Comparison of ENCODE assay signal across 8 cellular contexts in genomic region chrX:7088968-7089615, GRCh38. TPM values are rescaled to one million over a fixed set of nuclear protein-coding genes. Genes with fewer than 3 reads are reported as not detected.
DNase-seq lines count a peak whose midpoint lies in the region; ATAC-seq and TF ChIP-seq lines count a peak whose summit lies in the region.

No MANE protein-coding gene starts in this region.

- H3K36me3 ChIP-seq in testis (ENCODE audit: low read depth, missing control alignments) (no peaks in the 10 kb centered on the region), tibial nerve (no peaks in the 10 kb centered on the region)

- no peaks in the 10 kb centered on the region for H3K27me3 ChIP-seq in testis
- H3K27me3 ChIP-seq in tibial nerve = no peaks in the 10 kb centered on the region

- H3K27ac ChIP-seq in testis (no peak overlapping the region), tibial nerve (no peak overlapping the region)

- TF ChIP-seq EP300 in tibial nerve (IDR thresholded peaks at IDR 0.05) = no peak

- no peaks in the 10 kb centered on the region for H3K9me3 Mint-ChIP-seq in activated naive CD4-positive, alpha-beta T cell treated with anti-CD3 and anti-CD28 coated beads, Interleukin-2, amount 50 U/mL, for 72 hours

- TF ChIP-seq CTCF in AG09309 (IDR thresholded peaks at IDR 0.05; ENCODE audit: control insufficient read depth, insufficient read depth, low read depth, low read length, missing control alignments) = peak; percentile 6
- no peak for TF ChIP-seq CTCF in testis (IDR thresholded peaks at IDR 0.05)
- TF ChIP-seq CTCF in tibial nerve (IDR thresholded peaks at IDR 0.05) = no peak

- no peak overlapping the region for H3K27ac Mint-ChIP-seq in activated naive CD4-positive, alpha-beta T cell treated with anti-CD3 and anti-CD28 coated beads, Interleukin-2, amount 50 U/mL, for 72 hours

- no peaks in the 10 kb centered on the region for H3K9me3 ChIP-seq in testis
- no peaks in the 10 kb centered on the region for H3K9me3 ChIP-seq in tibial nerve

- TF ChIP-seq POLR2A in testis (IDR thresholded peaks at IDR 0.05) = no peak
- TF ChIP-seq POLR2A in tibial nerve (IDR thresholded peaks at IDR 0.05) = no peak

- DNase-seq in AG09309 (ENCODE audit: low read depth) (no peak), testis (no peak), tibial nerve (ENCODE audit: low spot score in 2 of 2) (no peak)
- peak in 1 of 2 donors; percentile 16 for DNase-seq in activated naive CD4-positive, alpha-beta T cell treated with anti-CD3 and anti-CD28 coated beads, Interleukin-2, amount 50 U/mL, for 72 hours (ENCODE audit: low spot score in 2 of 2)
- peak in 2 of 3 experiments; percentile 7 to 12 for DNase-seq in stimulated activated CD4-positive, alpha-beta T cell treated with anti-CD3 and anti-CD28 coated beads, TNF-alpha, amount 100 ng/mL, for 24 hours (ENCODE audit: low read depth in 3 of 3)

- H3K4me1 ChIP-seq in testis (no peaks in the 10 kb centered on the region), tibial nerve (peaks cover 0 to 6% (median 0%) of the 10 kb centered on the region in 4 donors)

- ATAC-seq in GM18907 (IDR thresholded peaks at IDR 0.05; ENCODE audit: unreplicated experiment) (peak; percentile 55), HG03521 (IDR thresholded peaks at IDR 0.05; ENCODE audit: unreplicated experiment) (peak; percentile 70), GM18520 (IDR thresholded peaks at IDR 0.05; ENCODE audit: unreplicated experiment) (no peak)
- ATAC-seq in activated naive CD4-positive, alpha-beta T cell treated with anti-CD3 and anti-CD28 coated beads, Interleukin-2, amount 50 U/mL, for 72 hours = peak; percentile 7 to 58

- WGBS in testis, 2 donors = 88 to 99% methylated on average over 6 to 8 of the region's 8 CpGs
- 82 to 89% methylated on average over 8 of the region's 8 CpGs for WGBS in tibial nerve, 2 donors

- no peak overlapping the region for H3K4me3 ChIP-seq in AG09309 (ENCODE audit: control insufficient read depth, low read depth, low read length)
- no peak overlapping the region for H3K4me3 ChIP-seq in testis
- no peak overlapping the region for H3K4me3 ChIP-seq in tibial nerve

- intact Hi-C loops in testis (cut with DNase I; ENCODE audit: low total_unique reads) = no loop called here

- no peaks in the 10 kb centered on the region for H3K36me3 Mint-ChIP-seq in activated naive CD4-positive, alpha-beta T cell treated with anti-CD3 and anti-CD28 coated beads, Interleukin-2, amount 50 U/mL, for 72 hours

RNA-seq across cellular contexts. Expression of gene STS, which starts 58.4 kb away (rescaled TPM):
- total RNA-seq in activated naive CD4-positive, alpha-beta T cell treated with anti-CD3 and anti-CD28 coated beads, Interleukin-2, amount 50 U/mL, for 72 hours = 1 to 10 TPM in 1 of 2 donors, under 1 TPM in 1; 0.39 to 1.1 TPM
- total RNA-seq in testis (1 to 10 TPM; 3.5 to 5.0 TPM), tibial nerve (1 to 10 TPM; 6.9 to 9.6 (median 8.7) TPM)
- polyA plus RNA-seq in testis (ENCODE audit: insufficient read depth, low read depth, low replicate concordance) = 4.6 TPM

RNA-seq across cellular contexts. Expression of gene PUDP, which starts 58.9 kb away (rescaled TPM):
- total RNA-seq in activated naive CD4-positive, alpha-beta T cell treated with anti-CD3 and anti-CD28 coated beads, Interleukin-2, amount 50 U/mL, for 72 hours = 10 to 100 TPM in 1 of 2 donors, 1 to 10 TPM in 1; 4.3 to 14.1 TPM
- total RNA-seq in testis (10 to 100 TPM; 10.2 to 15.5 TPM), tibial nerve (10 to 100 TPM; 11.9 to 29.2 (median 14.1) TPM)
- 8.8 TPM for polyA plus RNA-seq in testis (ENCODE audit: insufficient read depth, low read depth, low replicate concordance)

Comparison
In these comparisons a context has a peak if more than half of its experiments do, and no peak if none do; other contexts are left out.
1. DNase-seq: peak in stimulated activated CD4-positive, alpha-beta T cell treated with anti-CD3 and anti-CD28 coated beads, TNF-alpha, amount 100 ng/mL, for 24 hours (2 of 3); none in AG09309 (single experiment), testis (single experiment) and tibial nerve (0 of 2).